ENCODE assay signal across 23 cellular contexts in the genomic region with DNA sequence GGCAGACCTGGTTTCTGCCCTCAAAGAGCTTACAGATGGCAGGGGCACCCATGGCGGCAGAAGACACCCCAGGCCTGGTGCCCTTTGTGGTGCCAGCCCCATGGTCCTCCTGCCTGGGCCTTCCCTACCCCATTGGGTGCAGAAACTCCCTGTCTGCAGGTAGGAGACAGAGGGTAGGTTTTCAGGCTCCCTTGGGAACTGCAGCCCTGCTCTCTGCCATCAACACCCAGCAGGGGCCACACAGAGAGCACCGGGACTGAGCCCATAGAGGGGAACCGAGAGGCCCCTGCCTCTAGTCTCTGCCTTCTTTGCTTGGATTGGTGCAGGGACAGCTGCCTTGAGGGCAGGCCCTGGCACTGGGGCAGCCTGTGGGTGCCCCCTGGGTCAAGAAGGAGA. TPM values are rescaled to one million over a fixed set of nuclear protein-coding genes. Genes with fewer than 3 reads are reported as not detected.
DNase-seq lines count a peak whose midpoint lies in the region; ATAC-seq, FAIRE-seq and TF ChIP-seq lines count a peak whose summit lies in the region.
"Had no signal": no experiment of that assay in that cellular context is flagged by ENCODE, and none has a peak within 500 bp of the region (broad histone marks: within the 10 kb centered on the region; RNA-seq: fewer than 3 reads in every experiment).

No MANE protein-coding gene starts in this region.

- H3K4me1 Mint-ChIP-seq in chondrocyte (ENCODE audit: low read depth): peaks cover 19% of the 10 kb centered on the region
- H3K4me1 Mint-ChIP-seq: B cell; CD4-positive, CD25-positive, alpha-beta regulatory T cell had no signal

- H3K9me3 Mint-ChIP-seq in chondrocyte (ENCODE audit: low read depth): no peaks in the 10 kb centered on the region
- H3K9me3 Mint-ChIP-seq: CD4-positive, CD25-positive, alpha-beta regulatory T cell had no signal

- no peaks in the 10 kb centered on the region for H3K4me1 ChIP-seq in HepG2 (ENCODE audit: insufficient read depth, low read length)
- H3K4me1 ChIP-seq in right lobe of liver: peaks cover 0 to 19% (median 9%) of the 10 kb centered on the region in 4 donors
- no peaks in the 10 kb centered on the region for H3K4me1 ChIP-seq in osteoblast (ENCODE audit: insufficient read depth, low read length)
- H3K4me1 ChIP-seq: Caco-2, HAP-1 had no signal

- H3K9ac ChIP-seq in HepG2 (ENCODE audit: insufficient read depth, low read depth, low read length): no peak overlapping the region

- CTCF ChIA-PET in HepG2 (lab: Yijun Ruan, JAX; ENCODE audit: low intra/inter-chr PET ratio, low total read pairs) (no interaction called here), HEK293T (lab: Yijun Ruan, JAX) (interaction anchor here (0.5 kb wide), 1 partner anchor 1103 kb away, joined by 4 read pairs; no protein-coding TSS in a partner anchor)

- H4K20me1 ChIP-seq in HepG2 (ENCODE audit: insufficient read depth, low read length) (peaks cover 8% of the 10 kb centered on the region; the same call in 1 of the 2 replicates), osteoblast (ENCODE audit: insufficient read depth, low read length) (peaks cover 24% of the 10 kb centered on the region)

- POLR2A ChIA-PET in HepG2 (lab: Yijun Ruan, JAX) (no interaction called here), HEK293T (lab: Yijun Ruan, JAX) (no interaction called here)

- H3K79me2 ChIP-seq in HepG2 (ENCODE audit: insufficient read depth, low read length) (no peaks in the 10 kb centered on the region), osteoblast (ENCODE audit: insufficient read depth, low read length) (peaks cover 65% of the 10 kb centered on the region)

- ATAC-seq in HepG2 (peak; percentile 40; the same call in 1 of the 3 replicates), right lobe of liver (no peak)
- ATAC-seq: K562 had no signal

- no peak for TF ChIP-seq EP300 in HepG2 (IDR thresholded peaks at IDR 0.05; ENCODE audit: low read depth in 2 of 2, low read length in 2 of 2)
- TF ChIP-seq EP300 in HepG2 (CRISPR knock-in tag; IDR thresholded peaks at IDR 0.05; ENCODE audit: borderline replicate concordance): no peak

- intact Hi-C loops in HepG2 (cut with micrococcal nuclease; ENCODE audit: unreplicated experiment) (no loop called here), right lobe of liver (cut with DNase I) (no loop called here)

- H3K27ac Mint-ChIP-seq in chondrocyte (ENCODE audit: unreplicated experiment): peak overlapping the region; percentile 93
- H3K27ac Mint-ChIP-seq: B cell; CD4-positive, CD25-positive, alpha-beta regulatory T cell had no signal

- no peaks in the 10 kb centered on the region for H3K27me3 ChIP-seq in HepG2 (ENCODE audit: control insufficient read depth in 1 of 2, insufficient read depth in 2 of 2, low read length in 2 of 2)
- no peaks in the 10 kb centered on the region for H3K27me3 ChIP-seq in right lobe of liver
- no peaks in the 10 kb centered on the region for H3K27me3 ChIP-seq in osteoblast (ENCODE audit: insufficient read depth, low read length)

- no peak for TF ChIP-seq POLR2A in HepG2 (IDR thresholded peaks at IDR 0.05; ENCODE audit: insufficient read depth in 1 of 2, low read depth in 2 of 2, low read length in 2 of 2)
- no peak for TF ChIP-seq POLR2A in right lobe of liver (IDR thresholded peaks at IDR 0.05)

- H3K4me3 ChIP-seq in HepG2 (replicated peaks in 1 of 3; ENCODE audit: insufficient read depth in 1 of 3, low read depth in 2 of 3, low read length in 3 of 3) (no peak overlapping the region), right lobe of liver (no peak overlapping the region), osteoblast (ENCODE audit: insufficient read depth, low read length) (no peak overlapping the region)
- H3K4me3 ChIP-seq: HAP-1, K562 had no signal

- H3K9me3 ChIP-seq in HepG2 (ENCODE audit: low read length): no peaks in the 10 kb centered on the region
- H3K9me3 ChIP-seq in right lobe of liver: no peaks in the 10 kb centered on the region
- H3K9me3 ChIP-seq in osteoblast (ENCODE audit: low read depth, low read length): no peaks in the 10 kb centered on the region
- H3K9me3 ChIP-seq: Caco-2, HAP-1 had no signal

- H3K4me2 ChIP-seq in HepG2 (ENCODE audit: low read depth, low read length) (no peak overlapping the region), osteoblast (ENCODE audit: insufficient read depth, low read length) (no peak overlapping the region)

- no peak overlapping the region for H3K4me3 Mint-ChIP-seq in chondrocyte (ENCODE audit: unreplicated experiment)
- H3K4me3 Mint-ChIP-seq: B cell; CD4-positive, CD25-positive, alpha-beta regulatory T cell had no signal

- H3K27ac ChIP-seq in HepG2 (ENCODE audit: extremely low read length, insufficient read depth, low read length) (no peak overlapping the region), right lobe of liver (no peak overlapping the region), osteoblast (ENCODE audit: low read depth, low read length) (peak overlapping the region; percentile 45)
- H3K27ac ChIP-seq: 22Rv1 had no signal

- no peak for TF ChIP-seq RAD21 in HepG2 (CRISPR knock-in tag; IDR thresholded peaks at IDR 0.05)

- H2AFZ ChIP-seq in HepG2 (ENCODE audit: low read length) (no peak overlapping the region), osteoblast (ENCODE audit: low read length) (no peak overlapping the region)

- peaks cover 5 to 19% of the 10 kb centered on the region in 2 experiments; a peak in 3 of 5 replicates for H3K36me3 ChIP-seq in HepG2 (replicated peaks in 1 of 2; ENCODE audit: control insufficient read depth in 1 of 2, insufficient read depth in 2 of 2, low read length in 2 of 2)
- H3K36me3 ChIP-seq in right lobe of liver: no peaks in the 10 kb centered on the region
- peaks cover 3% of the 10 kb centered on the region for H3K36me3 ChIP-seq in osteoblast (ENCODE audit: insufficient read depth, low read length)

- in situ Hi-C loops in HepG2 (cut with HindIII; ENCODE audit: extremely low pct_ligation_motif_present, low pct_unique_long_range_greater_than_20kb): no loop called here

- no peak for TF ChIP-seq CTCF in HepG2 (CRISPR knock-in tag; IDR thresholded peaks at IDR 0.05)
- TF ChIP-seq CTCF in right lobe of liver (IDR thresholded peaks at IDR 0.05): no peak
- TF ChIP-seq CTCF in chondrocyte (IDR thresholded peaks at IDR 0.05): no peak
- no peak for TF ChIP-seq CTCF in osteoblast (IDR thresholded peaks at IDR 0.05; ENCODE audit: extremely low read depth, low read depth, low read length)
- no peak for TF ChIP-seq CTCF in GM10266 (IDR thresholded peaks at IDR 0.05; ENCODE audit: control insufficient read depth, insufficient read depth, low read depth, missing control alignments)

- H3K36me3 Mint-ChIP-seq in chondrocyte (ENCODE audit: low read depth): peaks cover 5% of the 10 kb centered on the region
- H3K36me3 Mint-ChIP-seq: CD4-positive, CD25-positive, alpha-beta regulatory T cell had no signal

- H3K27me3 Mint-ChIP-seq in chondrocyte (ENCODE audit: low read depth): no peaks in the 10 kb centered on the region
- H3K27me3 Mint-ChIP-seq: B cell; CD4-positive, CD25-positive, alpha-beta regulatory T cell had no signal

- no peak for FAIRE-seq in HepG2 (lab: Jason Lieb, UNC)
- FAIRE-seq: GM12891, K562 had no signal

- DNase-seq in HepG2 (ENCODE audit: low spot score): no peak
- DNase-seq in right lobe of liver: no peak
- no peak for DNase-seq in chondrocyte (ENCODE audit: low spot score)
- DNase-seq in osteoblast (ENCODE audit: insufficient read length, low spot score, missing footprints): peak; percentile 54
- no peak for DNase-seq in NCI-H345 (lab: John Stamatoyannopoulos, UW)
- no peak for DNase-seq in GM10266 (ENCODE audit: extremely low spot score)
- DNase-seq in HEK293T (ENCODE audit: extremely low spot score): no peak
- DNase-seq in stimulated activated naive CD4-positive, alpha-beta T cell treated with Interleukin-2 at 50 U/mL for 16 hours (lab: John Stamatoyannopoulos, UW): no peak
- DNase-seq: Caco-2; CD4-positive, CD25-positive, alpha-beta regulatory T cell; DMS153; GF-D8; NCI-H1105 treated with DMSO at 0.1 percent for 48 hours; NCI-H1694; NCI-H2081 treated with DMSO at 0.1 percent for 48 hours; NCI-H748 treated with DMSO at 0.1 percent for 48 hours; NK-92 treated with Interleukin-12 subunit alpha and Interleukin-12 subunit beta, amount 100 ng/mL, for 24 hours; SHP77 had no signal

- BruUV-seq in HepG2 (replicated peaks; lab: Mats Ljungman, UMichigan): no TSS peak

- WGBS in HepG2 (ENCODE audit: low lambda C conversion rate): no CpG with 5 or more reads among the region's 3 CpGs
- whole genome bisulfite sequencing in right lobe of liver (ENCODE audit: insufficient coverage, low coverage, low lambda C conversion rate, missing lambda C conversion rate): no CpG with 5 or more reads among the region's 3 CpGs

TF ChIP-seq in HepG2, 621 proteins besides CTCF, POLR2A, EP300 and RAD21 (continues in another document):
- TF ChIP-seq ZNF737 (CRISPR knock-in tag; IDR thresholded peaks at IDR 0.05; ENCODE audit: borderline replicate concordance) (no peak), ZNF446 (CRISPR knock-in tag; IDR thresholded peaks at IDR 0.05) (no peak)

TF ChIP-seq in HEK293T, 16 proteins besides CTCF, POLR2A, EP300 and RAD21 (continues in another document):
- TF ChIP-seq ELF4 (IDR thresholded peaks at IDR 0.05) (no peak), SP1 (IDR thresholded peaks at IDR 0.05) (no peak), ZNF384 (IDR thresholded peaks at IDR 0.05) (no peak)

RNA-seq across cellular contexts. Expression of a gene that starts 52.6 kb away (rescaled TPM):
- total RNA-seq in HepG2 (2016; rRNA removed; fragmentation: Illumina TruSeq; extraction: Trizol) (16.5 and 17.8 TPM in 2 replicates), right lobe of liver (1 to 10 TPM; 1.9 to 9.8 (median 6.5) TPM), chondrocyte (32.4 to 48.5 TPM (median 46.5 TPM) in 3 replicates), osteoblast (15.9 and 18.6 TPM in 2 replicates)
- total RNA-seq in HepG2 (2016; cell fraction: cytosol; rRNA removed; fragmentation: Illumina TruSeq; extraction: Trizol; ENCODE audit: low read depth): 8.1 and 9.5 TPM in 2 replicates
- 13.6 and 19.1 TPM in 2 replicates for total RNA-seq in HepG2 (2016; cell fraction: insoluble cytoplasmic fraction; rRNA removed; fragmentation: Illumina TruSeq; extraction: Trizol)
- 17.2 and 18.9 TPM in 2 replicates for total RNA-seq in HepG2 (2016; cell fraction: membrane; rRNA removed; fragmentation: Illumina TruSeq; extraction: Trizol)
- total RNA-seq in HepG2 (2016; cell fraction: nucleus; rRNA removed; fragmentation: Illumina TruSeq; extraction: Trizol): 15.6 and 22.1 TPM in 2 replicates
- 26.7 and 28.2 TPM in 2 replicates for polyA plus RNA-seq in HepG2 (2011; rRNA removed)
- polyA plus RNA-seq in HepG2 (2011; cell fraction: cytosol; rRNA removed): 12.3 and 16.0 TPM in 2 replicates
- polyA plus RNA-seq in HepG2 (2011; cell fraction: nucleus; rRNA removed): 38.7 and 43.3 TPM in 2 replicates
- 36.1 and 37.4 TPM in 2 replicates for polyA plus RNA-seq in HepG2 (2012)
- polyA plus RNA-seq in HepG2 (2016; cell fraction: cytosol; fragmentation: Illumina TruSeq; extraction: Trizol; ENCODE audit: low read depth): 10.4 and 12.9 TPM in 2 replicates
- 27.6 and 31.7 TPM in 2 replicates for polyA plus RNA-seq in HepG2 (2016; cell fraction: insoluble cytoplasmic fraction; fragmentation: Illumina TruSeq; extraction: Trizol; ENCODE audit: low read depth)
- 23.3 and 26.7 TPM in 2 replicates for polyA plus RNA-seq in HepG2 (2016; cell fraction: membrane; fragmentation: Illumina TruSeq; extraction: Trizol; ENCODE audit: low read depth)
- 51.1 and 66.8 TPM in 2 replicates for polyA plus RNA-seq in HepG2 (2016; cell fraction: nucleus; fragmentation: Illumina TruSeq; extraction: Trizol; ENCODE audit: insufficient read depth, low read depth)
- polyA minus RNA-seq in HepG2 (2011; rRNA and poly(A)+ RNA removed; ENCODE audit: low replicate concordance): 23.4 and 53.2 TPM in 2 replicates
- 14.9 and 17.7 TPM in 2 replicates for polyA minus RNA-seq in HepG2 (2011; cell fraction: cytosol; rRNA and poly(A)+ RNA removed)
- 15.5 and 16.5 TPM in 2 replicates for polyA minus RNA-seq in HepG2 (2011; cell fraction: nucleus; rRNA and poly(A)+ RNA removed)
